Comparison of ENCODE assay signal across 1 cellular context in genomic region chr1:150922519-150922975, GRCh38.
TF ChIP-seq lines count a peak whose summit lies in the region.

No MANE protein-coding gene starts in this region.

TF ChIP-seq in endothelial cell of umbilical vein, 7 proteins besides CTCF, POLR2A, EP300 and RAD21:
- TF ChIP-seq POLR2AphosphoS5 (IDR thresholded peaks at IDR 0.05; ENCODE audit: insufficient read depth, low read depth, low read length) (no peak), JUN (IDR thresholded peaks at IDR 0.05; ENCODE audit: borderline replicate concordance, insufficient read depth, insufficient read length, low read depth) (peak; percentile 23), FOS (IDR thresholded peaks at IDR 0.05; ENCODE audit: borderline replicate concordance, insufficient read depth, low read length) (peak; percentile 37)
